In genomic region chr12:120121766-120122293, GRCh38 we compare ENCODE assay signal across 2 cellular contexts.
A peak's percentile ranks its signal among the peaks of the same experiment; 100 is the strongest.
TF ChIP-seq lines count a peak whose summit lies in the region.

No MANE protein-coding gene starts in this region.

TF ChIP-seq in GM12878, 131 proteins besides CTCF, POLR2A, EP300 and RAD21 (continued from another document and continues in another):
- no peak for TF ChIP-seq REST (IDR thresholded peaks at IDR 0.05; ENCODE audit: low read depth, low read length)
- TF ChIP-seq ZSCAN29 (IDR thresholded peaks at IDR 0.05), result no peak
- no peak for TF ChIP-seq SMC3 (IDR thresholded peaks at IDR 0.05; ENCODE audit: borderline replicate concordance, low read length)
- TF ChIP-seq BCL11A (IDR thresholded peaks at IDR 0.05; ENCODE audit: low read depth, low read length), result 0 out of 2 replicates have a peak, but pooled peaks have one; percentile 46
- TF ChIP-seq ATF2 (IDR thresholded peaks at IDR 0.05; ENCODE audit: low read length), result peak; percentile 12; the same call in 1 of the 2 replicates
- TF ChIP-seq NR2C1 (IDR thresholded peaks at IDR 0.05), result no peak
- TF ChIP-seq CBFB (IDR thresholded peaks at IDR 0.05; ENCODE audit: low read depth), result no peak
- TF ChIP-seq ZZZ3 (IDR thresholded peaks at IDR 0.05; ENCODE audit: control insufficient read depth, insufficient read length, low read depth), result no peak
- peak; percentile 52 for TF ChIP-seq PBX3 (IDR thresholded peaks at IDR 0.05; ENCODE audit: insufficient replicate concordance, low read depth, low read length)
- no peak for TF ChIP-seq RB1 (IDR thresholded peaks at IDR 0.05; ENCODE audit: borderline replicate concordance)
- TF ChIP-seq RELA (IDR thresholded peaks at IDR 0.05; ENCODE audit: borderline replicate concordance, partially characterized antibody), result no peak
- TF ChIP-seq ZNF384 (IDR thresholded peaks at IDR 0.05; ENCODE audit: borderline replicate concordance, low read depth, low read length), result peak; percentile 51; the same call in 1 of the 2 replicates
- no peak for TF ChIP-seq BACH1 (IDR thresholded peaks at IDR 0.05; ENCODE audit: borderline replicate concordance)
- TF ChIP-seq CUX1 (IDR thresholded peaks at IDR 0.05; ENCODE audit: insufficient replicate concordance, low read depth, low read length), result no peak
- TF ChIP-seq YY1 (IDR thresholded peaks at IDR 0.05; ENCODE audit: low read depth, low read length), result no peak
- no peak for TF ChIP-seq NFXL1 (IDR thresholded peaks at IDR 0.05; ENCODE audit: borderline replicate concordance)

TF ChIP-seq in GM23338, 12 proteins besides CTCF, POLR2A, EP300 and RAD21:
- TF ChIP-seq ZNF462 (CRISPR knock-in tag; IDR thresholded peaks at IDR 0.05) (no peak), NANOG (IDR thresholded peaks at IDR 0.05; ENCODE audit: borderline replicate concordance) (no peak), ZNF331 (CRISPR knock-in tag; IDR thresholded peaks at IDR 0.05; ENCODE audit: low read depth) (no peak), REST (IDR thresholded peaks at IDR 0.05; ENCODE audit: unreplicated experiment) (no peak), POLR2AphosphoS5 (IDR thresholded peaks at IDR 0.05; ENCODE audit: low read depth) (no peak), ZNF114 (CRISPR knock-in tag; IDR thresholded peaks at IDR 0.05) (no peak), EZH2phosphoT487 (IDR thresholded peaks at IDR 0.05; ENCODE audit: unreplicated experiment) (no peak), ETS1 (IDR thresholded peaks at IDR 0.05) (no peak), STAT1 (IDR thresholded peaks at IDR 0.05; ENCODE audit: unreplicated experiment) (no peak), JUNB (IDR thresholded peaks at IDR 0.05; ENCODE audit: unreplicated experiment) (no peak), CREB1 (CRISPR knock-in tag; IDR thresholded peaks at IDR 0.05; ENCODE audit: low read depth) (no peak), EZH2 (IDR thresholded peaks at IDR 0.05; ENCODE audit: low read depth, unreplicated experiment) (no peak)
